Comparison of ENCODE assay signal across 1 cellular context in genomic region chr20:5119435-5120188, GRCh38.
TF ChIP-seq lines count a peak whose summit lies in the region.

PCNA (minus strand) TSS chr20:5119958; CDS start chr20:5119798, 160 bp downstream.

TF ChIP-seq in HepG2, 621 proteins besides CTCF, POLR2A, EP300 and RAD21 (continued from another document and continues in another):
- TF ChIP-seq RERE (CRISPR knock-in tag; IDR thresholded peaks at IDR 0.05; ENCODE audit: low read depth) (peak; percentile 55; the same call in 1 of the 2 replicates), ZNF724P (CRISPR knock-in tag; IDR thresholded peaks at IDR 0.05; ENCODE audit: borderline replicate concordance) (peak; percentile 100), ZNF639 (CRISPR knock-in tag; conservative IDR thresholded peaks at IDR 0.05) (peak; percentile 53; the same call in 1 of the 2 replicates), ZFP36L2 (CRISPR knock-in tag; IDR thresholded peaks at IDR 0.05) (no peak; the same call in 1 of the 2 replicates), ZNF746 (CRISPR knock-in tag; IDR thresholded peaks at IDR 0.05) (peak; percentile 88), ZBTB20 (CRISPR knock-in tag; IDR thresholded peaks at IDR 0.05; ENCODE audit: borderline replicate concordance, low read depth) (peak; percentile 96), GMEB2 (CRISPR knock-in tag; IDR thresholded peaks at IDR 0.05; ENCODE audit: low read depth) (peak; percentile 98), YY1 (IDR thresholded peaks at IDR 0.05; ENCODE audit: insufficient read depth, insufficient replicate concordance, low read depth, low read length) (peak; percentile 73), SAFB2 (CRISPR knock-in tag; IDR thresholded peaks at IDR 0.05; ENCODE audit: borderline replicate concordance, low read depth) (peak; percentile 99; the same call in 1 of the 2 replicates), PAWR (CRISPR knock-in tag; IDR thresholded peaks at IDR 0.05; ENCODE audit: borderline replicate concordance) (peak; percentile 87; the same call in 1 of the 2 replicates), SIX1 (CRISPR knock-in tag; IDR thresholded peaks at IDR 0.05; ENCODE audit: borderline replicate concordance) (no peak; the same call in 1 of the 2 replicates), NR3C1 (CRISPR knock-in tag; IDR thresholded peaks at IDR 0.05) (no peak), ZFYVE20 (CRISPR knock-in tag; IDR thresholded peaks at IDR 0.05; ENCODE audit: borderline replicate concordance, low read depth) (peak; percentile 16; the same call in 1 of the 2 replicates), STAG1 (CRISPR knock-in tag; IDR thresholded peaks at IDR 0.05) (peak; percentile 13; the same call in 1 of the 2 replicates), HOMEZ (CRISPR knock-in tag; IDR thresholded peaks at IDR 0.05; ENCODE audit: low read depth) (peak; percentile 85), JARID2 (CRISPR knock-in tag; IDR thresholded peaks at IDR 0.05; ENCODE audit: insufficient replicate concordance) (peak; percentile 93), TMF1 (CRISPR knock-in tag; IDR thresholded peaks at IDR 0.05; ENCODE audit: low read depth) (peak; percentile 100), ZNF7 (CRISPR knock-in tag; IDR thresholded peaks at IDR 0.05) (peak; percentile 33; the same call in 1 of the 2 replicates), ASH2L (IDR thresholded peaks at IDR 0.05; ENCODE audit: insufficient read length, low read depth, low read length) (peak; percentile 99), SUZ12 (IDR thresholded peaks at IDR 0.05; ENCODE audit: low read depth, low read length) (no peak), ESRRA (CRISPR knock-in tag; IDR thresholded peaks at IDR 0.05; ENCODE audit: low read depth) (peak; percentile 73; the same call in 1 of the 2 replicates), PRPF4 (IDR thresholded peaks at IDR 0.05; ENCODE audit: low read depth, low read length, poor library complexity, severe bottlenecking) (no peak), MAFG (CRISPR knock-in tag; IDR thresholded peaks at IDR 0.05) (peak; percentile 39; the same call in 1 of the 2 replicates), RNF2 (conservative IDR thresholded peaks at IDR 0.05; ENCODE audit: low read depth) (peak; percentile 98), ZNF562 (CRISPR knock-in tag; IDR thresholded peaks at IDR 0.05; ENCODE audit: borderline replicate concordance) (no peak; the same call in 1 of the 2 replicates), ZKSCAN8 (CRISPR knock-in tag; IDR thresholded peaks at IDR 0.05; ENCODE audit: borderline replicate concordance) (peak; percentile 87; the same call in 1 of the 2 replicates), HMGXB4 (CRISPR knock-in tag; IDR thresholded peaks at IDR 0.05; ENCODE audit: borderline replicate concordance in 1 of 2, low read depth in 1 of 2) (peak; percentile 60 to 62), NKX3-1 (CRISPR knock-in tag; IDR thresholded peaks at IDR 0.05) (peak; percentile 42), ZNF740 (CRISPR knock-in tag; IDR thresholded peaks at IDR 0.05) (0 out of 2 replicates have a peak, but pooled peaks have one; percentile 40), HOXA9 (CRISPR knock-in tag; IDR thresholded peaks at IDR 0.05; ENCODE audit: borderline replicate concordance) (peak; percentile 99), RBM39 (IDR thresholded peaks at IDR 0.05; ENCODE audit: low read depth, low read length, poor library complexity, severe bottlenecking) (peak; percentile 86), RNF219 (CRISPR knock-in tag; IDR thresholded peaks at IDR 0.05) (peak; percentile 99), ZNF703 (CRISPR knock-in tag; IDR thresholded peaks at IDR 0.05; ENCODE audit: borderline replicate concordance) (peak; percentile 92), RFX1 (IDR thresholded peaks at IDR 0.05) (no peak), CENPX (CRISPR knock-in tag; IDR thresholded peaks at IDR 0.05) (no peak), DNMT3B (CRISPR knock-in tag; conservative IDR thresholded peaks at IDR 0.05) (peak; percentile 90), ZBTB44 (CRISPR knock-in tag; IDR thresholded peaks at IDR 0.05) (0 out of 2 replicates have a peak, but pooled peaks have one; percentile 80), NCOA2 (CRISPR knock-in tag; IDR thresholded peaks at IDR 0.05) (peak; percentile 62), SOX5 (CRISPR knock-in tag; IDR thresholded peaks at IDR 0.05; ENCODE audit: borderline replicate concordance) (0 out of 2 replicates have a peak, but pooled peaks have one; percentile 32), ZNF253 (CRISPR knock-in tag; IDR thresholded peaks at IDR 0.05; ENCODE audit: borderline replicate concordance) (peak; percentile 89), ZMAT5 (CRISPR knock-in tag; IDR thresholded peaks at IDR 0.05; ENCODE audit: borderline replicate concordance, low read depth) (peak; percentile 95), ZNF747 (CRISPR knock-in tag; IDR thresholded peaks at IDR 0.05; ENCODE audit: borderline replicate concordance) (peak; percentile 100), DNMT1 (CRISPR knock-in tag; IDR thresholded peaks at IDR 0.05) (peak; percentile 98), ZNF12 (CRISPR knock-in tag; IDR thresholded peaks at IDR 0.05) (peak; percentile 10; the same call in 1 of the 2 replicates), ZNF782 (CRISPR knock-in tag; IDR thresholded peaks at IDR 0.05; ENCODE audit: borderline replicate concordance) (peak; percentile 46; the same call in 1 of the 2 replicates), ZNF160 (CRISPR knock-in tag; IDR thresholded peaks at IDR 0.05) (peak; percentile 89), SP140L (CRISPR knock-in tag; IDR thresholded peaks at IDR 0.05; ENCODE audit: borderline replicate concordance) (peak; percentile 96; the same call in 1 of the 2 replicates), ZIK1 (CRISPR knock-in tag; IDR thresholded peaks at IDR 0.05; ENCODE audit: borderline replicate concordance, low read depth) (peak; percentile 99), AHR (CRISPR knock-in tag; IDR thresholded peaks at IDR 0.05) (no peak), ELF3 (CRISPR knock-in tag; IDR thresholded peaks at IDR 0.05) (peak; percentile 68), KLF6 (CRISPR knock-in tag; IDR thresholded peaks at IDR 0.05) (peak; percentile 96; the same call in 1 of the 2 replicates)
